ENCODE assay signal across 10 cellular contexts in genomic region chr12:109308534-109309440, GRCh38. TPM values are rescaled to one million over a fixed set of nuclear protein-coding genes. Genes with fewer than 3 reads are reported as not detected.
DNase-seq lines count a peak whose midpoint lies in the region; ATAC-seq and TF ChIP-seq lines count a peak whose summit lies in the region.
"Had no signal": no experiment of that assay in that cellular context is flagged by ENCODE, and none has a peak within 500 bp of the region (broad histone marks: within the 10 kb centered on the region; RNA-seq: fewer than 3 reads in every experiment).

FOXN4 (minus strand) TSS chr12:109309284; CDS start chr12:109308321, 963 bp downstream.

- intact Hi-C loops in testis (cut with DNase I; ENCODE audit: low total_unique reads), result no loop called here

- POLR2A ChIA-PET in activated CD4-positive, alpha-beta T cell treated with anti-CD3 and anti-CD28 coated beads, Interleukin-2, amount 10 ng/mL, durations not matched to agents 7 days and 5 days (lab: Charles Lee), result no interaction called here
- POLR2A ChIA-PET in T-cell (lab: Charles Lee), result no interaction called here

- 12 to 19% methylated on average over 14 to 41 of the region's 47 CpGs for whole genome bisulfite sequencing in testis, 2 donors

- H3K27me3 ChIP-seq in testis, result no peaks in the 10 kb centered on the region

- CTCF ChIA-PET in activated CD4-positive, alpha-beta T cell treated with anti-CD3 and anti-CD28 coated beads, Interleukin-2, amount 10 ng/mL, durations not matched to agents 7 days and 5 days (lab: Charles Lee), result no interaction called here
- CTCF ChIA-PET in T-cell (lab: Charles Lee), result no interaction called here

- peak within 1 kb of the TSS; percentile 65 for H3K4me3 Mint-ChIP-seq in activated CD4-positive, alpha-beta T cell treated with anti-CD3 and anti-CD28 coated beads, Interleukin-2, amount 10 ng/mL, durations not matched to agents 7 days and 5 days
- H3K4me3 Mint-ChIP-seq in T-cell (peak within 1 kb of the TSS; percentile 73 to 91 (median 78)), immature natural killer cell (peak within 1 kb of the TSS; percentile 48 to 84 (median 82))

- peaks cover 10% of the 10 kb centered on the region for H3K4me1 Mint-ChIP-seq in activated CD4-positive, alpha-beta T cell treated with anti-CD3 and anti-CD28 coated beads, Interleukin-2, amount 10 ng/mL, durations not matched to agents 7 days and 5 days
- H3K4me1 Mint-ChIP-seq in T-cell (peaks cover 8 to 15% (median 10%) of the 10 kb centered on the region in 3 donors), immature natural killer cell (peaks cover 7 to 13% of the 10 kb centered on the region in 2 donors)

- no peaks in the 10 kb centered on the region for H3K4me1 ChIP-seq in testis

- no peak for ATAC-seq in T-cell (replicated peaks in 1 of 4)
- no peak for ATAC-seq in GM21515 (IDR thresholded peaks at IDR 0.05; ENCODE audit: unreplicated experiment)
- ATAC-seq in GM18861 (IDR thresholded peaks at IDR 0.05; ENCODE audit: unreplicated experiment), result no peak

- H3K27me3 Mint-ChIP-seq in activated CD4-positive, alpha-beta T cell treated with anti-CD3 and anti-CD28 coated beads, Interleukin-2, amount 10 ng/mL, durations not matched to agents 7 days and 5 days, result peaks cover 73% of the 10 kb centered on the region
- peaks cover 57 to 70% of the 10 kb centered on the region in 2 donors for H3K27me3 Mint-ChIP-seq in T-cell
- peaks cover 13 to 30% (median 18%) of the 10 kb centered on the region in 3 donors for H3K27me3 Mint-ChIP-seq in immature natural killer cell (ENCODE audit: low read depth in 3 of 3)

- peak within 1 kb of the TSS in 1 of 2 donors; percentile 36 for H3K27ac ChIP-seq in testis

- H3K4me3 ChIP-seq in testis, result peak within 1 kb of the TSS; percentile 50 to 51

- TF ChIP-seq POLR2A in testis (IDR thresholded peaks at IDR 0.05), result no peak

- no peaks in the 10 kb centered on the region for H3K36me3 ChIP-seq in testis (ENCODE audit: low read depth, missing control alignments)

- DNase-seq in activated CD4-positive, alpha-beta T cell treated with anti-CD3 and anti-CD28 coated beads, Interleukin-2, amount 10 ng/mL, durations not matched to agents 7 days and 5 days, result no peak
- no peak for DNase-seq in activated CD4-positive, alpha-beta T cell treated with anti-CD3 and anti-CD28 coated beads, Interleukin-2, amount 50 U/mL, for 4 hours
- DNase-seq in T-cell (no peak), immature natural killer cell (no peak), testis (peak; percentile 40)
- no peak for DNase-seq in stimulated activated CD4-positive, alpha-beta T cell treated with anti-CD3 and anti-CD28 coated beads, Interleukin-12 subunit alpha, Interleukin-12 subunit beta, amount 100 ng/mL, for 4 hours
- DNase-seq: DND-41 had no signal

- no peaks in the 10 kb centered on the region for H3K36me3 Mint-ChIP-seq in activated CD4-positive, alpha-beta T cell treated with anti-CD3 and anti-CD28 coated beads, Interleukin-2, amount 10 ng/mL, durations not matched to agents 7 days and 5 days (ENCODE audit: low read depth)
- no peaks in the 10 kb centered on the region for H3K36me3 Mint-ChIP-seq in T-cell
- H3K36me3 Mint-ChIP-seq in immature natural killer cell, result peaks cover 0 to 2% (median 0%) of the 10 kb centered on the region in 3 donors

- no peak within 1 kb of the TSS for H3K27ac Mint-ChIP-seq in activated CD4-positive, alpha-beta T cell treated with anti-CD3 and anti-CD28 coated beads, Interleukin-2, amount 10 ng/mL, durations not matched to agents 7 days and 5 days
- no peak within 1 kb of the TSS for H3K27ac Mint-ChIP-seq in T-cell
- H3K27ac Mint-ChIP-seq in immature natural killer cell, result no peak within 1 kb of the TSS

- H3K9me3 ChIP-seq in testis, result no peaks in the 10 kb centered on the region

- no peaks in the 10 kb centered on the region for H3K9me3 Mint-ChIP-seq in activated CD4-positive, alpha-beta T cell treated with anti-CD3 and anti-CD28 coated beads, Interleukin-2, amount 10 ng/mL, durations not matched to agents 7 days and 5 days
- no peaks in the 10 kb centered on the region for H3K9me3 Mint-ChIP-seq in T-cell
- H3K9me3 Mint-ChIP-seq in immature natural killer cell, result peaks cover 0 to 5% (median 0%) of the 10 kb centered on the region in 6 donors

- TF ChIP-seq CTCF in testis (IDR thresholded peaks at IDR 0.05), result no peak

RNA-seq across cellular contexts. Expression of gene FOXN4, which starts in this region (rescaled TPM):
- not detected for total RNA-seq in activated CD4-positive, alpha-beta T cell treated with anti-CD3 and anti-CD28 coated beads, Interleukin-2, amount 10 ng/mL, durations not matched to agents 7 days and 5 days
- not detected for total RNA-seq in T-cell
- polyA plus RNA-seq in immature natural killer cell, result not detected
- total RNA-seq in testis, result 1 to 10 TPM; 7.8 to 9.0 TPM
- 17.1 TPM for polyA plus RNA-seq in testis (ENCODE audit: insufficient read depth, low read depth, low replicate concordance)
- total RNA-seq: myocyte had no signal

Comparison
In these comparisons a context has a peak if more than half of its experiments do, and no peak if none do; other contexts are left out.
1. RNA of gene FOXN4 (total RNA-seq): 7.8 to 9.0 TPM in testis; not detected in activated CD4-positive, alpha-beta T cell treated with anti-CD3 and anti-CD28 coated beads, Interleukin-2, amount 10 ng/mL, durations not matched to agents 7 days and 5 days and not detected in T-cell; every median in the first group is over 4 times any median in the second.
2. RNA of gene FOXN4 (polyA plus RNA-seq): 17.1 TPM in testis (single experiment); not detected in immature natural killer cell; every median in the first group is over 10 times any median in the second.
3. Peak in every context shown above with its lines, with median percentiles within 50 percentile points of each other: H3K4me3 Mint-ChIP-seq.